In the genomic region with DNA sequence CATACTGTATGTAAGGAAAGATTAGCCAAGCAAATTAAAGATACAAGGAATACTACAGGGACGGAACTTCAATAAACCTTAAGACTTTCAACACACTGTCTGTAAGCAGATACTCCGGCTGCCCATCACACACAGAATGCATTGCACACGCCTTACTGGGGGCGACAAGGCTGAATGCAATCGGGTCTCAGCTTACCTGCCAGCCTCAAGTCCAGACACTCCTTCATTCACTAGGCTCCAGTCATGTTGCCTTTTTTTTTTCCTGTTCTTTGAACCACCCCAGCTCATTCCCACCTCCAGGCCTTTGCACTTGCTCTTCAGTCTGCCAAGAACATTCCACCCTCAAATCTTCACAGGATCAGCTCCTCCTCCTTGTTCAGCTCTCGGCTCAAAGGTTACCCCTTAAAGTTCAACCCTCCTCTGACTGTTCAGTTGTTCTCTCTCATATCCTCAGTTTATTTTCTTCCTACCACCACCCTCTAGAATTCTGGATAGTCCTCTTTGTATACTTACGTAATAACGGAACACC, we compare ENCODE assay signal across 21 cellular contexts.
DNase-seq lines count a peak whose midpoint lies in the region; ATAC-seq and TF ChIP-seq lines count a peak whose summit lies in the region.
"Had no signal": no experiment of that assay in that cellular context is flagged by ENCODE, and none has a peak within 500 bp of the region (broad histone marks: within the 10 kb centered on the region; RNA-seq: fewer than 3 reads in every experiment).

No MANE protein-coding gene starts in this region.

- intact Hi-C loops in heart left ventricle (cut with DNase I) (no loop called here), spleen (cut with DNase I; ENCODE audit: low total_unique reads) (no loop called here)

- H3K4me3 ChIP-seq in cardiac muscle cell (no peak overlapping the region), heart left ventricle (no peak overlapping the region), endodermal cell (ENCODE audit: low read length) (peak overlapping the region; percentile 64), muscle layer of duodenum (ENCODE audit: low read depth in 1 of 2, low read length in 2 of 2) (peak overlapping the region in 1 of 2 donors; percentile 26), spleen (no peak overlapping the region)
- H3K4me3 ChIP-seq: BLaER1 treated with 17β-estradiol and CSF1 and Interleukin-3, amounts not matched to agents 10 nM and 100 nM; K562 had no signal

- no peak for TF ChIP-seq CTCF in cardiac muscle cell (IDR thresholded peaks at IDR 0.05; ENCODE audit: low read depth, low read length)
- no peak for TF ChIP-seq CTCF in heart left ventricle (IDR thresholded peaks at IDR 0.05)
- no peak for TF ChIP-seq CTCF in endodermal cell (conservative IDR thresholded peaks at IDR 0.05)
- no peak for TF ChIP-seq CTCF in spleen (IDR thresholded peaks at IDR 0.05 in 8 of 11, conservative IDR thresholded peaks at IDR 0.05 in 3 of 11)

- 80 to 87% (median 83%) methylated on average over 8 of the region's 8 CpGs for WGBS in heart left ventricle, 4 donors
- 78 to 90% methylated on average over 5 to 8 of the region's 8 CpGs for WGBS in endodermal cell (ENCODE audit: insufficient coverage in 1 of 2, insufficient read length in 1 of 2), 2 experiments
- 88 to 95% (median 92%) methylated on average over 8 of the region's 8 CpGs for WGBS in spleen, 5 donors

- H3K36me3 ChIP-seq in cardiac muscle cell (no peaks in the 10 kb centered on the region), heart left ventricle (no peaks in the 10 kb centered on the region), endodermal cell (ENCODE audit: control insufficient read depth, insufficient read depth, low read length) (no peaks in the 10 kb centered on the region), muscle layer of duodenum (ENCODE audit: control insufficient read depth in 1 of 2, insufficient read depth in 2 of 2, low read length in 2 of 2) (no peaks in the 10 kb centered on the region), spleen (no peaks in the 10 kb centered on the region)
- H3K36me3 ChIP-seq: BLaER1 treated with 17β-estradiol and CSF1 and Interleukin-3, amounts not matched to agents 10 nM and 100 nM had no signal

- no peaks in the 10 kb centered on the region for H3K27me3 Mint-ChIP-seq in endodermal cell (ENCODE audit: insufficient read depth)

- TF ChIP-seq POLR2A in heart left ventricle (IDR thresholded peaks at IDR 0.05) (no peak), spleen (IDR thresholded peaks at IDR 0.05) (no peak)

- H3K27ac Mint-ChIP-seq in endodermal cell: peak overlapping the region; percentile 94
- H3K27ac Mint-ChIP-seq: CD8-positive, alpha-beta T cell had no signal

- H3K36me3 Mint-ChIP-seq in endodermal cell (ENCODE audit: low read depth): no peaks in the 10 kb centered on the region
- H3K36me3 Mint-ChIP-seq: CD8-positive, alpha-beta T cell had no signal

- ATAC-seq in heart left ventricle: no peak
- ATAC-seq: CD8-positive, alpha-beta T cell; K562 had no signal

- H3K4me3 Mint-ChIP-seq in endodermal cell: peak overlapping the region; percentile 45
- H3K4me3 Mint-ChIP-seq: CD8-positive, alpha-beta T cell had no signal

- H3K9ac ChIP-seq in endodermal cell (ENCODE audit: extremely low read depth, low read length, poor library complexity, severe bottlenecking): peak overlapping the region; percentile 60
- H3K9ac ChIP-seq: BLaER1 treated with 17β-estradiol and CSF1 and Interleukin-3, amounts not matched to agents 10 nM and 100 nM had no signal

- H3K4me1 ChIP-seq in cardiac muscle cell (ENCODE audit: low read depth) (peaks cover 27% of the 10 kb centered on the region), heart left ventricle (peaks cover 0 to 32% (median 1%) of the 10 kb centered on the region in 12 donors), endodermal cell (ENCODE audit: control insufficient read depth, insufficient read depth, low read length) (peaks cover 9% of the 10 kb centered on the region), muscle layer of duodenum (ENCODE audit: control insufficient read depth in 1 of 2, insufficient read depth in 2 of 2, low read length in 2 of 2) (peaks cover 0 to 3% of the 10 kb centered on the region in 2 donors), spleen (no peaks in the 10 kb centered on the region)
- H3K4me1 ChIP-seq: BLaER1 treated with 17β-estradiol and CSF1 and Interleukin-3, amounts not matched to agents 10 nM and 100 nM had no signal

- no peak for DNase-seq in cardiac muscle cell (ENCODE audit: low read depth in 1 of 2, low spot score in 1 of 2)
- no peak for DNase-seq in heart left ventricle
- no peak for DNase-seq in endodermal cell
- no peak for DNase-seq in NCI-H187 (lab: John Stamatoyannopoulos, UW)
- DNase-seq in spleen: no peak
- DNase-seq in hypothalamus (lab: John Stamatoyannopoulos, UW): no peak
- no peak for DNase-seq in NK-92 treated with Interleukin-12 subunit alpha and Interleukin-12 subunit beta, amount 100 ng/mL, for 24 hours (lab: John Stamatoyannopoulos, UW)
- DNase-seq: 8988T; CD8-positive, alpha-beta T cell; DMS79 treated with DMSO at 0.1 percent for 48 hours; H7; NCI-H1092 treated with DMSO at 0.1 percent for 48 hours; NCI-H1436 treated with DMSO at 0.1 percent for 48 hours; NCI-H2081; NCI-H2171; NCI-H345; NCI-H524; Right ventricle myocardium superior had no signal

- H3K4me1 Mint-ChIP-seq in endodermal cell: peaks cover 32% of the 10 kb centered on the region

- H3K27me3 ChIP-seq in cardiac muscle cell (no peaks in the 10 kb centered on the region), heart left ventricle (no peaks in the 10 kb centered on the region), endodermal cell (ENCODE audit: control insufficient read depth, insufficient read depth, low read length, poor library complexity, severe bottlenecking) (no peaks in the 10 kb centered on the region), muscle layer of duodenum (ENCODE audit: low read depth, low read length) (no peaks in the 10 kb centered on the region), spleen (replicated peaks in 1 of 7) (no peaks in the 10 kb centered on the region)
- H3K27me3 ChIP-seq: BLaER1 treated with 17β-estradiol and CSF1 and Interleukin-3, amounts not matched to agents 10 nM and 100 nM had no signal

- H3K9me3 ChIP-seq in cardiac muscle cell (ENCODE audit: low read depth) (no peaks in the 10 kb centered on the region), heart left ventricle (no peaks in the 10 kb centered on the region), endodermal cell (ENCODE audit: control insufficient read depth, low read length) (no peaks in the 10 kb centered on the region), muscle layer of duodenum (ENCODE audit: control insufficient read depth in 1 of 2, low read length in 2 of 2) (no peaks in the 10 kb centered on the region), spleen (no peaks in the 10 kb centered on the region)
- H3K9me3 ChIP-seq: BLaER1 treated with 17β-estradiol and CSF1 and Interleukin-3, amounts not matched to agents 10 nM and 100 nM had no signal

- H3K27ac ChIP-seq in cardiac muscle cell: peak overlapping the region; percentile 41
- no peak overlapping the region for H3K27ac ChIP-seq in heart left ventricle
- H3K27ac ChIP-seq in endodermal cell (ENCODE audit: low read depth, low read length): no peak overlapping the region
- peak overlapping the region; percentile 27 for H3K27ac ChIP-seq in muscle layer of duodenum (ENCODE audit: low read length)
- no peak overlapping the region for H3K27ac ChIP-seq in spleen
- H3K27ac ChIP-seq: BLaER1 treated with 17β-estradiol and CSF1 and Interleukin-3, amounts not matched to agents 10 nM and 100 nM had no signal

- no peaks in the 10 kb centered on the region for H3K9me3 Mint-ChIP-seq in endodermal cell

Comparison
In these comparisons a context has a peak if more than half of its experiments do, and no peak if none do; other contexts are left out.
1. H3K27ac ChIP-seq: peak in cardiac muscle cell (single experiment) and muscle layer of duodenum (single experiment); none in heart left ventricle (0 of 12), endodermal cell (single experiment) and spleen (0 of 8).